Comparison of ENCODE assay signal across 12 cellular contexts in genomic region chr18:9631814-9632496, GRCh38. TPM values are rescaled to one million over a fixed set of nuclear protein-coding genes. Genes with fewer than 3 reads are reported as not detected.
DNase-seq lines count a peak whose midpoint lies in the region; ATAC-seq and TF ChIP-seq lines count a peak whose summit lies in the region.
"Had no signal": no experiment of that assay in that cellular context is flagged by ENCODE, and none has a peak within 500 bp of the region (broad histone marks: within the 10 kb centered on the region; RNA-seq: fewer than 3 reads in every experiment).

No MANE protein-coding gene starts in this region.

- H3K27ac Mint-ChIP-seq in activated CD8-positive, alpha-beta memory T cell treated with anti-CD3 and anti-CD28 coated beads, Interleukin-2, amount 10 ng/mL, durations not matched to agents 7 days and 5 days = no peak overlapping the region
- H3K27ac Mint-ChIP-seq: activated T-cell treated with anti-CD3 and anti-CD28 coated beads, Interleukin-2, amount 50 U/mL, for 24 hours had no signal

- H3K4me3 Mint-ChIP-seq in activated CD8-positive, alpha-beta memory T cell treated with anti-CD3 and anti-CD28 coated beads, Interleukin-2, amount 10 ng/mL, durations not matched to agents 7 days and 5 days = no peak overlapping the region
- H3K4me3 Mint-ChIP-seq: activated T-cell treated with anti-CD3 and anti-CD28 coated beads, Interleukin-2, amount 50 U/mL, for 24 hours had no signal

- no peak for TF ChIP-seq EP300 in sigmoid colon (IDR thresholded peaks at IDR 0.05)

- H3K36me3 ChIP-seq in mesendoderm (ENCODE audit: control insufficient read depth, insufficient read depth, low read length) (no peaks in the 10 kb centered on the region), sigmoid colon (no peaks in the 10 kb centered on the region)
- H3K36me3 ChIP-seq: heart left ventricle had no signal

- H3K4me1 ChIP-seq in mesendoderm (ENCODE audit: control insufficient read depth, low read depth, low read length) (peaks cover 2% of the 10 kb centered on the region), sigmoid colon (peaks cover 0 to 8% (median 6%) of the 10 kb centered on the region in 4 donors)

- no peaks in the 10 kb centered on the region for H3K36me3 Mint-ChIP-seq in activated CD8-positive, alpha-beta memory T cell treated with anti-CD3 and anti-CD28 coated beads, Interleukin-2, amount 10 ng/mL, durations not matched to agents 7 days and 5 days

- H4K5ac ChIP-seq in mesendoderm (ENCODE audit: low read length) = no peak overlapping the region

- DNase-seq in AG20443 (ENCODE audit: low spot score) (peak; percentile 68), NCI-H460 (ENCODE audit: extremely low read depth, low read depth) (peak; percentile 73), dermis microvascular lymphatic vessel endothelial cell (ENCODE audit: low read depth in 2 of 2) (peak; percentile 39 to 74), mesendoderm (peak; percentile 43), sigmoid colon (no peak)
- no peak for DNase-seq in activated T-cell treated with anti-CD3 and anti-CD28 coated beads, Interleukin-2, amount 50 U/mL, for 48 hours
- DNase-seq in activated CD8-positive, alpha-beta memory T cell treated with anti-CD3 and anti-CD28 coated beads, Interleukin-2, amount 10 ng/mL, durations not matched to agents 7 days and 5 days = no peak
- DNase-seq: activated T-cell treated with anti-CD3 and anti-CD28 coated beads, Interleukin-2, amount 50 U/mL, for 24 hours; heart left ventricle; NCI-H187 had no signal

- no peaks in the 10 kb centered on the region for H3K9me3 ChIP-seq in sigmoid colon

- H2BK120ac ChIP-seq in mesendoderm (ENCODE audit: low read depth, low read length) = no peak overlapping the region

- H3K56ac ChIP-seq in mesendoderm (ENCODE audit: low read length) = no peak overlapping the region

- H3K4me1 Mint-ChIP-seq in activated CD8-positive, alpha-beta memory T cell treated with anti-CD3 and anti-CD28 coated beads, Interleukin-2, amount 10 ng/mL, durations not matched to agents 7 days and 5 days = no peaks in the 10 kb centered on the region

- CTCF ChIA-PET in activated CD8-positive, alpha-beta memory T cell treated with anti-CD3 and anti-CD28 coated beads, Interleukin-2, amount 10 ng/mL, durations not matched to agents 7 days and 5 days (lab: Charles Lee) = no interaction called here

- no peaks in the 10 kb centered on the region for H3K79me2 ChIP-seq in mesendoderm (ENCODE audit: control insufficient read depth, insufficient read depth, low read length)

- H2BK5ac ChIP-seq in mesendoderm (ENCODE audit: low read length) = no peak overlapping the region

- H3K27ac ChIP-seq in mesendoderm (ENCODE audit: low read depth, low read length) (no peak overlapping the region), sigmoid colon (peak overlapping the region in 2 of 4 donors; percentile 14 to 32)
- H3K27ac ChIP-seq: heart left ventricle had no signal

- H3K9me3 Mint-ChIP-seq in activated CD8-positive, alpha-beta memory T cell treated with anti-CD3 and anti-CD28 coated beads, Interleukin-2, amount 10 ng/mL, durations not matched to agents 7 days and 5 days (ENCODE audit: low read depth) = no peaks in the 10 kb centered on the region
- H3K9me3 Mint-ChIP-seq: activated T-cell treated with anti-CD3 and anti-CD28 coated beads, Interleukin-2, amount 50 U/mL, for 24 hours had no signal

- no peak overlapping the region for H3K23ac ChIP-seq in mesendoderm (ENCODE audit: low read length)

- H3K4me3 ChIP-seq in mesendoderm (ENCODE audit: low read length) (no peak overlapping the region), sigmoid colon (no peak overlapping the region)
- H3K4me3 ChIP-seq: GM12878, heart left ventricle had no signal

- intact Hi-C loops in sigmoid colon (cut with DNase I) = no loop called here

- H4K8ac ChIP-seq in mesendoderm (ENCODE audit: low read depth, low read length) = no peak overlapping the region

- no peak overlapping the region for H3K9ac ChIP-seq in mesendoderm (ENCODE audit: low read length)

- no peak for TF ChIP-seq POLR2A in sigmoid colon (IDR thresholded peaks at IDR 0.05)

- H3K18ac ChIP-seq in mesendoderm (ENCODE audit: low read length) = no peak overlapping the region

- no peaks in the 10 kb centered on the region for H3K79me1 ChIP-seq in mesendoderm (ENCODE audit: low read length)

- ATAC-seq in GM21576 (IDR thresholded peaks at IDR 0.05; ENCODE audit: unreplicated experiment) = no peak
- no peak for ATAC-seq in activated CD8-positive, alpha-beta memory T cell treated with anti-CD3 and anti-CD28 coated beads, Interleukin-2, amount 10 ng/mL, durations not matched to agents 7 days and 5 days
- ATAC-seq: GM12878 had no signal

- H3K27me3 ChIP-seq in mesendoderm (ENCODE audit: insufficient read depth, low read length, poor library complexity) (no peaks in the 10 kb centered on the region), sigmoid colon (no peaks in the 10 kb centered on the region)
- H3K27me3 ChIP-seq: heart left ventricle had no signal

- H2BK15ac ChIP-seq in mesendoderm (replicated peaks; ENCODE audit: low read depth) = no peak overlapping the region

- TF ChIP-seq CTCF in sigmoid colon (IDR thresholded peaks at IDR 0.05) = no peak

- H3K27me3 Mint-ChIP-seq in activated CD8-positive, alpha-beta memory T cell treated with anti-CD3 and anti-CD28 coated beads, Interleukin-2, amount 10 ng/mL, durations not matched to agents 7 days and 5 days = peaks cover 24% of the 10 kb centered on the region
- H3K27me3 Mint-ChIP-seq: activated T-cell treated with anti-CD3 and anti-CD28 coated beads, Interleukin-2, amount 50 U/mL, for 24 hours had no signal

- H3K4me2 ChIP-seq in mesendoderm (ENCODE audit: low read length) = no peak overlapping the region

- H3K4ac ChIP-seq in mesendoderm (ENCODE audit: low read depth, low read length) = no peak overlapping the region

- WGBS in mesendoderm (ENCODE audit: extremely low coverage, insufficient coverage, low lambda C conversion rate) = no CpG with 5 or more reads among the region's 5 CpGs
- 82 to 85% methylated on average over 5 of the region's 5 CpGs for WGBS in sigmoid colon, 2 donors

- no peak overlapping the region for H2AK5ac ChIP-seq in mesendoderm (ENCODE audit: low read length)

RNA-seq across cellular contexts. Expression of gene PPP4R1, which starts 17.6 kb away (rescaled TPM):
- 30.6 and 35.5 TPM in 2 replicates for total RNA-seq in NCI-H460 (2014; rRNA removed; shearing (Covaris generic))
- polyA plus RNA-seq in NCI-H460 (2014; cell fraction: nucleus; rRNA removed) = 30.9 and 52.5 TPM in 2 replicates
- total RNA-seq in dermis microvascular lymphatic vessel endothelial cell (99.0 and 118 TPM in 2 replicates), sigmoid colon (100 to 1,000 TPM; 126 to 163 (median 153) TPM)
- 83.0 TPM for polyA plus RNA-seq in mesendoderm (2013, experiment 1 of 2)
- polyA plus RNA-seq in mesendoderm (2013, experiment 2 of 2) = 85.7 TPM
- polyA plus RNA-seq in sigmoid colon = 10 to 100 TPM; 29.4 to 33.6 (median 33.3) TPM
- total RNA-seq in activated CD8-positive, alpha-beta memory T cell treated with anti-CD3 and anti-CD28 coated beads, Interleukin-2, amount 10 ng/mL, durations not matched to agents 7 days and 5 days = 10 to 100 TPM; 28.4 to 30.3 TPM

Comparison
In these comparisons a context has a peak if more than half of its experiments do, and no peak if none do; other contexts are left out.
1. DNase-seq: peak in AG20443 (single experiment), NCI-H460 (single experiment), dermis microvascular lymphatic vessel endothelial cell (2 of 2) and mesendoderm (single experiment); none in activated T-cell treated with anti-CD3 and anti-CD28 coated beads, Interleukin-2, amount 50 U/mL, for 48 hours (0 of 2), sigmoid colon (single experiment) and activated CD8-positive, alpha-beta memory T cell treated with anti-CD3 and anti-CD28 coated beads, Interleukin-2, amount 10 ng/mL, durations not matched to agents 7 days and 5 days (single experiment).